In the genomic region with DNA sequence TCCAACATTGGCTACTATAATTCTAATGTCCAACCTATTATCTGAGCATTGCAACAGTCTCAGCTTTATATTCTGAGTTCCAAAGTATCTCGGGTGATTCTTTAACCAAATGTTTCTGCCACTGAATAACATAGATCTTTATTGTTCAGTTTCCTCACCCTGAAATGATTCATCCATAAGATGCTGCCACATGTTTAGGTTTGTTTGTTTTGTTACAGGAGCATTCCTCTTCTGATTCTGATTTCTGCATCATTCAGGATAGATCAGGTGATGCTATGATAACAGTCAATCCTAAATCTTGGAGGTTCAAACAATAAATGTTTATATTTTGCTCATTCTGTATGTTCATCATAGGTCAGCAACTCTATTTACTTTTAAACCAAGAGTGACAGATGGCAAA, we compare ENCODE assay signal across 22 cellular contexts.
"Had no signal": no experiment of that assay in that cellular context is flagged by ENCODE, and none has a peak within 500 bp of the region (broad histone marks: within the 10 kb centered on the region; RNA-seq: fewer than 3 reads in every experiment).

No MANE protein-coding gene starts in this region.

- H3K4me1 ChIP-seq: SJSA1 had no signal

- DNase-seq: activated CD4-positive, alpha-beta T cell treated with anti-CD3 and anti-CD28 coated beads, Interleukin-2, amount 50 U/mL, for 1 hour; activated CD4-positive, CD25-positive, alpha-beta regulatory T cell; activated CD8-positive, alpha-beta memory T cell treated with anti-CD3 and anti-CD28 coated beads, Interleukin-2, amount 50 U/mL, for 4 hours; activated CD8-positive, alpha-beta T cell treated with anti-CD3 and anti-CD28 coated beads for 36 hours; aorta; MM.1S; NCI-H1105; NCI-H1436; NCI-H1694 treated with DMSO at 0.1 percent for 48 hours; NCI-H2029 treated with DMSO at 0.1 percent for 48 hours; NCI-H345; NCI-H510A; NCI-H526 treated with DMSO at 0.1 percent for 48 hours; NCI-H82; RPMI8226; SHP77; T-helper 17 cell; T-helper 9 cell had no signal

- ATAC-seq: activated CD8-positive, alpha-beta T cell treated with anti-CD3 and anti-CD28 coated beads for 36 hours; Panc1; T-helper 17 cell had no signal

- H3K36me3 Mint-ChIP-seq: activated naive CD4-positive, alpha-beta T cell treated with anti-CD3 and anti-CD28 coated beads, Interleukin-2, amount 50 U/mL, for 24 hours had no signal

- H3K4me3 ChIP-seq: cardiac muscle cell, SJSA1 had no signal

- H3K27ac Mint-ChIP-seq: activated CD8-positive, alpha-beta T cell treated with anti-CD3 and anti-CD28 coated beads for 36 hours; activated naive CD4-positive, alpha-beta T cell treated with anti-CD3 and anti-CD28 coated beads, Interleukin-2, amount 50 U/mL, for 24 hours; T-helper 17 cell had no signal

- H3K27me3 Mint-ChIP-seq: activated CD8-positive, alpha-beta T cell treated with anti-CD3 and anti-CD28 coated beads for 36 hours; activated naive CD4-positive, alpha-beta T cell treated with anti-CD3 and anti-CD28 coated beads, Interleukin-2, amount 50 U/mL, for 24 hours; T-helper 17 cell had no signal

- H3K4me3 Mint-ChIP-seq: activated CD8-positive, alpha-beta T cell treated with anti-CD3 and anti-CD28 coated beads for 36 hours; activated naive CD4-positive, alpha-beta T cell treated with anti-CD3 and anti-CD28 coated beads, Interleukin-2, amount 50 U/mL, for 24 hours; T-helper 17 cell had no signal

- H3K36me3 ChIP-seq: cardiac muscle cell, SJSA1 had no signal

- H3K9me3 Mint-ChIP-seq: activated naive CD4-positive, alpha-beta T cell treated with anti-CD3 and anti-CD28 coated beads, Interleukin-2, amount 50 U/mL, for 24 hours had no signal

- H3K4me1 Mint-ChIP-seq: activated naive CD4-positive, alpha-beta T cell treated with anti-CD3 and anti-CD28 coated beads, Interleukin-2, amount 50 U/mL, for 24 hours; T-helper 17 cell had no signal

- H3K27ac ChIP-seq: cardiac muscle cell, SJSA1 had no signal

- H3K9me3 ChIP-seq: SJSA1 had no signal

- H3K27me3 ChIP-seq: cardiac muscle cell, SJSA1 had no signal
